In the genomic region with DNA sequence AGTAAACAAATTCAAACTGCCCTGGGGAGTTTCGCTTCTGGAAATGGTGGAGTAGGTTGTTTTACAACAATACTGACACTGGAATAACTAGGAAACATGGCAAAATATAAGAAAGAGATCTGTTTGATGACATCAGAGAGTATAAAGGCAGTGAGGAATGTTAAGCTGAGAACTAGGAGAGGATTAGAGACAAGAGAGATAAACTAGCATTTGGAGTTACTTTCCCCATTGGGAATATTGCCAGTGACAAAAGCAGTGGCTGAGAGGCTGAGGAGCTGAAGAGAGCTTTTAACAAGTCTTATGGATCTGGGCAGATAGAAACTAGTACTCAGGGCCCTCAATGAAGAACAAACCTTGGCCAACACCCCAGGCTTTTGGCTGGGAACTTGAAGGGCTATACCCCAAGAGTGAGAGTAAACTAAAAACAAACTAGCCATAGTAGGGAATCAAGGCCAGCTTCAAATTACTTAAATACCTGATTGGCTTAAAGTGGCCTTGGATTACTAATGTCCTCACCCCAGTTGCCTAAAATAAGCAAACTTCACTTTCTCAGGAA, we compare ENCODE assay signal across 25 cellular contexts.
DNase-seq lines count a peak whose midpoint lies in the region; ATAC-seq and TF ChIP-seq lines count a peak whose summit lies in the region.
"Had no signal": no experiment of that assay in that cellular context is flagged by ENCODE, and none has a peak within 500 bp of the region (broad histone marks: within the 10 kb centered on the region; RNA-seq: fewer than 3 reads in every experiment).

No MANE protein-coding gene starts in this region.

- ATAC-seq in activated T-cell treated with anti-CD3 and anti-CD28 coated beads, Interleukin-2, amount 50 U/mL, for 72 hours (replicated peaks in 1 of 2): no peak
- ATAC-seq in HG02571 (IDR thresholded peaks at IDR 0.05; ENCODE audit: unreplicated experiment): no peak
- ATAC-seq in GM18520 (IDR thresholded peaks at IDR 0.05; ENCODE audit: unreplicated experiment): no peak
- ATAC-seq: activated CD4-positive, CD25-positive, alpha-beta regulatory T cell treated with anti-CD3 and anti-CD28 coated beads, Interleukin-2, amount 50 U/mL, for 24 hours; activated CD8-positive, alpha-beta T cell treated with anti-CD3 and anti-CD28 coated beads for 36 hours; activated naive CD4-positive, alpha-beta T cell treated with anti-CD3 and anti-CD28 coated beads, Interleukin-2, amount 50 U/mL, for 72 hours; left lobe of liver; sciatic nerve; stimulated activated memory B cell treated with anti-CD40 and anti-IgM and Interleukin-4, amounts not matched to agents 10 μg/mL and 1 μg/mL and 100 μg/mL, for 72 hours had no signal

- 0 out of 2 replicates have a peak overlapping the region, but pooled peaks have one; percentile 3 for H3K9ac ChIP-seq in GM23248
- H3K9ac ChIP-seq: neural progenitor cell had no signal

- H3K79me2 ChIP-seq in GM23248 (ENCODE audit: insufficient read depth): no peaks in the 10 kb centered on the region

- H3K36me3 ChIP-seq in GM23248 (ENCODE audit: low read depth) (no peaks in the 10 kb centered on the region), SJSA1 (no peaks in the 10 kb centered on the region), HAP-1 (replicated peaks) (no peaks in the 10 kb centered on the region)
- H3K36me3 ChIP-seq: esophagus muscularis mucosa, neural progenitor cell had no signal

- no peaks in the 10 kb centered on the region for H3K4me1 Mint-ChIP-seq in activated T-cell treated with anti-CD3 and anti-CD28 coated beads, Interleukin-2, amount 50 U/mL, for 72 hours (ENCODE audit: low read depth)
- H3K4me1 Mint-ChIP-seq: central memory CD8-positive, alpha-beta T cell; neural progenitor cell; stimulated activated memory B cell treated with anti-CD40 and anti-IgM and Interleukin-4, amounts not matched to agents 10 μg/mL and 1 μg/mL and 100 μg/mL, for 72 hours had no signal

- no peak for TF ChIP-seq CTCF in AG04449 (IDR thresholded peaks at IDR 0.05; ENCODE audit: insufficient read depth, low read length, missing control alignments)

- H3K27me3 ChIP-seq in GM23248 (replicated peaks; ENCODE audit: insufficient read depth) (no peaks in the 10 kb centered on the region), SJSA1 (replicated peaks) (no peaks in the 10 kb centered on the region), HAP-1 (ENCODE audit: low read depth) (no peaks in the 10 kb centered on the region)
- H3K27me3 ChIP-seq: esophagus muscularis mucosa, neural progenitor cell had no signal

- DNase-seq in AG04449 (ENCODE audit: low read depth, low spot score) (peak; percentile 12), GM23248 (peak; percentile 30), SJSA1 (ENCODE audit: low read depth in 1 of 2, low spot score in 2 of 2) (peak in 1 of 2 experiments; percentile 14), foreskin melanocyte (peak; percentile 7), HAP-1 (ENCODE audit: low spot score in 2 of 2) (no peak)
- DNase-seq in activated T-cell treated with anti-CD3 and anti-CD28 coated beads, Interleukin-2, amount 50 U/mL, for 72 hours: no peak
- DNase-seq: activated CD8-positive, alpha-beta T cell treated with anti-CD3 and anti-CD28 coated beads for 36 hours; CD4-positive, alpha-beta T cell; DMS 273 treated with DMSO at 0.1 percent for 48 hours; H9; NCI-H1694 treated with DMSO at 0.1 percent for 48 hours; NCI-H2171 treated with DMSO at 0.1 percent for 48 hours; stimulated activated CD4-positive, alpha-beta T cell treated with anti-CD3 and anti-CD28 coated beads, Interleukin-4, amount 100 ng/mL, for 4 hours had no signal

- H3F3A ChIP-seq in GM23248 (ENCODE audit: insufficient read depth): peaks cover 22% of the 10 kb centered on the region; the same call in 1 of the 2 replicates

- CTCF ChIA-PET in AG04449 (lab: Yijun Ruan, JAX): no interaction called here

- no peaks in the 10 kb centered on the region for H3K36me3 Mint-ChIP-seq in activated T-cell treated with anti-CD3 and anti-CD28 coated beads, Interleukin-2, amount 50 U/mL, for 72 hours (ENCODE audit: insufficient read depth in 2 of 2)
- H3K36me3 Mint-ChIP-seq: activated naive CD4-positive, alpha-beta T cell treated with anti-CD3 and anti-CD28 coated beads, Interleukin-2, amount 50 U/mL, for 72 hours; neural progenitor cell; stimulated activated memory B cell treated with anti-CD40 and anti-IgM and Interleukin-4, amounts not matched to agents 10 μg/mL and 1 μg/mL and 100 μg/mL, for 72 hours had no signal

- POLR2A ChIA-PET in AG04449 (lab: Yijun Ruan, JAX): no interaction called here

- no peaks in the 10 kb centered on the region for H3K9me3 ChIP-seq in GM23248 (ENCODE audit: low read depth)
- no peaks in the 10 kb centered on the region for H3K9me3 ChIP-seq in SJSA1 (replicated peaks)
- no peaks in the 10 kb centered on the region; the same call in 1 of the 2 replicates for H3K9me3 ChIP-seq in HAP-1

- peak overlapping the region; percentile 20; the same call in 1 of the 2 replicates for H2AFZ ChIP-seq in GM23248
- H2AFZ ChIP-seq: neural progenitor cell had no signal

- H3K4me1 ChIP-seq in GM23248 (ENCODE audit: insufficient read depth) (peaks cover 24% of the 10 kb centered on the region), SJSA1 (replicated peaks) (peaks cover 40% of the 10 kb centered on the region), HAP-1 (no peaks in the 10 kb centered on the region)

- peak overlapping the region; percentile 49 for H3K4me2 ChIP-seq in GM23248 (ENCODE audit: unreplicated experiment)
- H3K4me2 ChIP-seq: neural progenitor cell had no signal

- peaks cover 2 to 3% of the 10 kb centered on the region in 2 donors for H3K9me3 Mint-ChIP-seq in activated T-cell treated with anti-CD3 and anti-CD28 coated beads, Interleukin-2, amount 50 U/mL, for 72 hours
- H3K9me3 Mint-ChIP-seq: activated CD8-positive, alpha-beta T cell treated with anti-CD3 and anti-CD28 coated beads for 36 hours; activated naive CD4-positive, alpha-beta T cell treated with anti-CD3 and anti-CD28 coated beads, Interleukin-2, amount 50 U/mL, for 72 hours; CD4-positive, alpha-beta T cell; central memory CD8-positive, alpha-beta T cell; dendritic cell treated with granulocyte-macrophage colony-stimulating factor and Interleukin-4, amounts not matched to agents 40 ng/mL and 50 ng/mL, for 4 days had no signal

- peak overlapping the region; percentile 58 for H3K27ac ChIP-seq in GM23248
- H3K27ac ChIP-seq in SJSA1: peak overlapping the region; percentile 47
- H3K27ac ChIP-seq: esophagus muscularis mucosa, neural progenitor cell, SK-N-MC had no signal

- in situ Hi-C loops in GM23248 (cut with MboI): no loop called here
- in situ Hi-C loops in HAP-1 (cut with MboI; ENCODE audit: low sequenced_read_pairs): loop anchor here (25.0 kb wide), 1 partner anchor 355 kb away; no protein-coding TSS in a partner anchor

- 96 to 97% methylated on average over 1 of the region's 1 CpG for WGBS in GM23248 (ENCODE audit: low coverage in 1 of 2, low lambda C conversion rate in 2 of 2, missing lambda C conversion rate in 2 of 2), 2 experiments

- no peaks in the 10 kb centered on the region for H3K9me2 ChIP-seq in GM23248 (ENCODE audit: insufficient read depth)

- peaks cover 28% of the 10 kb centered on the region for H3K27me3 Mint-ChIP-seq in activated T-cell treated with anti-CD3 and anti-CD28 coated beads, Interleukin-2, amount 50 U/mL, for 72 hours (ENCODE audit: low read depth)

- H3K27ac Mint-ChIP-seq in activated T-cell treated with anti-CD3 and anti-CD28 coated beads, Interleukin-2, amount 50 U/mL, for 72 hours: no peak overlapping the region
- H3K27ac Mint-ChIP-seq: activated CD8-positive, alpha-beta T cell treated with anti-CD3 and anti-CD28 coated beads for 36 hours; activated naive CD4-positive, alpha-beta T cell treated with anti-CD3 and anti-CD28 coated beads, Interleukin-2, amount 50 U/mL, for 72 hours; CD4-positive, alpha-beta T cell; dendritic cell treated with granulocyte-macrophage colony-stimulating factor and Interleukin-4, amounts not matched to agents 40 ng/mL and 50 ng/mL, for 4 days; neural progenitor cell; stimulated activated memory B cell treated with anti-CD40 and anti-IgM and Interleukin-4, amounts not matched to agents 10 μg/mL and 1 μg/mL and 100 μg/mL, for 72 hours had no signal

- H3K4me3 ChIP-seq in AG04449 (ENCODE audit: low read depth, low read length): no peak overlapping the region
- H3K4me3 ChIP-seq in GM23248: no peak overlapping the region
- no peak overlapping the region for H3K4me3 ChIP-seq in SJSA1
- H3K4me3 ChIP-seq in HAP-1: no peak overlapping the region
- H3K4me3 ChIP-seq: esophagus muscularis mucosa, neural progenitor cell, SK-N-MC had no signal

- no peak overlapping the region for H3K4me3 Mint-ChIP-seq in activated T-cell treated with anti-CD3 and anti-CD28 coated beads, Interleukin-2, amount 50 U/mL, for 72 hours
- H3K4me3 Mint-ChIP-seq: activated CD8-positive, alpha-beta T cell treated with anti-CD3 and anti-CD28 coated beads for 36 hours; CD4-positive, alpha-beta T cell; central memory CD8-positive, alpha-beta T cell; dendritic cell treated with granulocyte-macrophage colony-stimulating factor and Interleukin-4, amounts not matched to agents 40 ng/mL and 50 ng/mL, for 4 days; H9; neural progenitor cell; stimulated activated memory B cell treated with anti-CD40 and anti-IgM and Interleukin-4, amounts not matched to agents 10 μg/mL and 1 μg/mL and 100 μg/mL, for 72 hours had no signal

- no peaks in the 10 kb centered on the region for H4K20me1 ChIP-seq in GM23248 (ENCODE audit: insufficient read depth)

Comparison
In these comparisons a context has a peak if more than half of its experiments do, and no peak if none do; other contexts are left out.
1. DNase-seq: peak in AG04449 (single experiment), GM23248 (single experiment) and foreskin melanocyte (single experiment); none in activated T-cell treated with anti-CD3 and anti-CD28 coated beads, Interleukin-2, amount 50 U/mL, for 72 hours (0 of 2) and HAP-1 (0 of 2).